In genomic region chr7:22251284-22251683, GRCh38 we compare ENCODE assay signal across 19 cellular contexts.
DNase-seq lines count a peak whose midpoint lies in the region; ATAC-seq and TF ChIP-seq lines count a peak whose summit lies in the region.
"Had no signal": no experiment of that assay in that cellular context is flagged by ENCODE, and none has a peak within 500 bp of the region (broad histone marks: within the 10 kb centered on the region; RNA-seq: fewer than 3 reads in every experiment).

No MANE protein-coding gene starts in this region.

- H3K23ac ChIP-seq in mesendoderm (ENCODE audit: low read length), result no peak overlapping the region

- no CpG with 5 or more reads among the region's 2 CpGs for WGBS in mesendoderm (ENCODE audit: extremely low coverage, insufficient coverage, low lambda C conversion rate)

- H3K4me1 ChIP-seq in DND-41 (ENCODE audit: insufficient read depth, low read length) (peaks cover 6% of the 10 kb centered on the region), mesendoderm (ENCODE audit: control insufficient read depth, low read depth, low read length) (peaks cover 4% of the 10 kb centered on the region)

- no peaks in the 10 kb centered on the region for H3K27me3 ChIP-seq in DND-41 (ENCODE audit: insufficient read depth, low read length, poor library complexity)
- H3K27me3 ChIP-seq in mesendoderm (ENCODE audit: insufficient read depth, low read length, poor library complexity), result no peaks in the 10 kb centered on the region
- H3K27me3 ChIP-seq: neutrophil, spleen, upper lobe of left lung had no signal

- H2BK5ac ChIP-seq in mesendoderm (ENCODE audit: low read length), result no peak overlapping the region

- peaks cover 51% of the 10 kb centered on the region for H3K36me3 ChIP-seq in DND-41 (ENCODE audit: insufficient read depth, low read length)
- H3K36me3 ChIP-seq in mesendoderm (ENCODE audit: control insufficient read depth, insufficient read depth, low read length), result no peaks in the 10 kb centered on the region
- H3K36me3 ChIP-seq: neutrophil, spleen, upper lobe of left lung had no signal

- H3K79me1 ChIP-seq in mesendoderm (ENCODE audit: low read length), result no peaks in the 10 kb centered on the region

- no peaks in the 10 kb centered on the region for H3K9me3 ChIP-seq in DND-41 (ENCODE audit: insufficient read depth, low read length, severe bottlenecking)
- H3K9me3 ChIP-seq: neutrophil had no signal

- H3K79me2 ChIP-seq in DND-41 (ENCODE audit: insufficient read depth, low read length), result peaks cover 11% of the 10 kb centered on the region; the same call in 1 of the 2 replicates
- no peaks in the 10 kb centered on the region for H3K79me2 ChIP-seq in mesendoderm (ENCODE audit: control insufficient read depth, insufficient read depth, low read length)

- no peak overlapping the region for H2BK120ac ChIP-seq in mesendoderm (ENCODE audit: low read depth, low read length)

- no peak overlapping the region for H3K4me3 ChIP-seq in DND-41 (ENCODE audit: low read depth in 1 of 2, low read length in 2 of 2)
- no peak overlapping the region for H3K4me3 ChIP-seq in mesendoderm (ENCODE audit: low read length)
- H3K4me3 ChIP-seq: spleen, upper lobe of left lung had no signal

- peak overlapping the region; percentile 34; the same call in 1 of the 2 replicates for H3K27ac ChIP-seq in DND-41 (ENCODE audit: low read length)
- H3K27ac ChIP-seq in caudate nucleus (ENCODE audit: low read depth, low read length), result peak overlapping the region; percentile 96
- H3K27ac ChIP-seq in mesendoderm (ENCODE audit: low read depth, low read length), result no peak overlapping the region
- H3K27ac ChIP-seq: neutrophil, upper lobe of left lung had no signal

- no peak overlapping the region for H3K4ac ChIP-seq in mesendoderm (ENCODE audit: low read depth, low read length)

- H3K56ac ChIP-seq in mesendoderm (ENCODE audit: low read length), result no peak overlapping the region

- no peak for ATAC-seq in DND-41 (ENCODE audit: insufficient read depth, low read depth)
- no peak for ATAC-seq in HG03432 (IDR thresholded peaks at IDR 0.05; ENCODE audit: unreplicated experiment)
- ATAC-seq: CD8-positive, alpha-beta T cell; stimulated activated naive CD8-positive, alpha-beta T cell treated with anti-CD3 and anti-CD28 coated beads, Interleukin-15, amount 100 ng/mL, for 72 hours had no signal

- no peak for DNase-seq in DND-41
- peak; percentile 2 to 88 (median 56) for DNase-seq in NCI-H1417 (lab: John Stamatoyannopoulos, UW)
- DNase-seq in caudate nucleus (lab: John Stamatoyannopoulos, UW), result peak in 23 of 61 donors; percentile 2 to 79 (median 21)
- DNase-seq in mesendoderm, result peak; percentile 27
- no peak for DNase-seq in activated CD4-positive, alpha-beta T cell treated with anti-CD3 and anti-CD28 coated beads, Interleukin-2, amount 50 U/mL, for 4 hours
- no peak for DNase-seq in cortex of kidney (lab: John Stamatoyannopoulos, UW)
- no peak for DNase-seq in stimulated activated CD4-positive, alpha-beta T cell treated with anti-CD3 and anti-CD28 coated beads, Interleukin-4, amount 100 ng/mL, for 4 hours
- DNase-seq: activated CD4-positive, CD25-positive, alpha-beta regulatory T cell treated with anti-CD3 and anti-CD28 coated beads, Interleukin-2, amount 50 U/mL, for 72 hours; CD8-positive, alpha-beta T cell; DMS53; glutamatergic neuron; HCEC 1CT; Right ventricle myocardium superior; spleen; stimulated activated CD4-positive, alpha-beta T cell treated with anti-CD3 and anti-CD28 coated beads, Interleukin-4, amount 100 ng/mL, for 24 hours; stimulated activated naive CD8-positive, alpha-beta T cell treated with anti-CD3 and anti-CD28 coated beads, Interleukin-15, amount 100 ng/mL, for 72 hours; upper lobe of left lung had no signal

- H4K5ac ChIP-seq in mesendoderm (ENCODE audit: low read length), result no peak overlapping the region

- no peak overlapping the region for H2AK5ac ChIP-seq in mesendoderm (ENCODE audit: low read length)

- H2BK15ac ChIP-seq in mesendoderm (replicated peaks; ENCODE audit: low read depth), result no peak overlapping the region

- H4K20me1 ChIP-seq in DND-41 (ENCODE audit: insufficient read depth, low read length), result no peaks in the 10 kb centered on the region

- no peak for TF ChIP-seq CTCF in DND-41 (IDR thresholded peaks at IDR 0.05; ENCODE audit: borderline replicate concordance, extremely low read depth, low read length, poor library complexity, severe bottlenecking)

- H3K9ac ChIP-seq in DND-41 (ENCODE audit: low read depth, low read length), result no peak overlapping the region
- H3K9ac ChIP-seq in mesendoderm (ENCODE audit: low read length), result no peak overlapping the region

- H3K18ac ChIP-seq in mesendoderm (ENCODE audit: low read length), result no peak overlapping the region

- H3K4me2 ChIP-seq in DND-41 (ENCODE audit: insufficient read depth, low read length), result no peak overlapping the region
- no peak overlapping the region for H3K4me2 ChIP-seq in mesendoderm (ENCODE audit: low read length)

- H2AFZ ChIP-seq in DND-41 (ENCODE audit: low read depth, low read length), result no peak overlapping the region

- no peak overlapping the region for H4K8ac ChIP-seq in mesendoderm (ENCODE audit: low read depth, low read length)

Comparison
In these comparisons a context has a peak if more than half of its experiments do, and no peak if none do; other contexts are left out.
1. DNase-seq: peak in NCI-H1417 (3 of 3) and mesendoderm (single experiment); none in DND-41 (single experiment), activated CD4-positive, alpha-beta T cell treated with anti-CD3 and anti-CD28 coated beads, Interleukin-2, amount 50 U/mL, for 4 hours (0 of 2), cortex of kidney (single experiment) and stimulated activated CD4-positive, alpha-beta T cell treated with anti-CD3 and anti-CD28 coated beads, Interleukin-4, amount 100 ng/mL, for 4 hours (0 of 2).